ENCODE assay signal across 8 cellular contexts in the genomic region with DNA sequence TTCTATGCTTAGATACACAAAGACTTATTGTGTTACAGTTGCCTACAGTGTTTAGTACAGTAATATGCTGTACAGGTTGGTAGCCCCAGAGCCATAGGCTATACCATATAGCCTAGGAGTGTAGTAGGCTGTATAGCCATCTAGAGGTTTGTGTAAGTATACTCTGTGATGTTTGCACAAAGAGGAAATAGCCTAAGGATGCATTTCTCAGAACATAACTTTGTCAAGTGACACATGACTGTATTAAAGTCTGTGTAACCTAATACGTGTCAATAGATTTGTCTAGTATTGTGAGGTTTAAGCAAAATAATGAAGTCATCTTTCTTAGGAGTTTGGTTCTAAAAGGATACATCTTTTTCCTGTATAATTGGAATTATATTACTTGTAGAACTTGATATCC. TPM values are rescaled to one million over a fixed set of nuclear protein-coding genes. Genes with fewer than 3 reads are reported as not detected.
A peak's percentile ranks its signal among the peaks of the same experiment; 100 is the strongest.
DNase-seq lines count a peak whose midpoint lies in the region; ATAC-seq and TF ChIP-seq lines count a peak whose summit lies in the region.

No MANE protein-coding gene starts in this region.

- no peak overlapping the region for H3K4me3 ChIP-seq in A673 (ENCODE audit: low read depth, low read length, poor library complexity, severe bottlenecking)
- H3K4me3 ChIP-seq in OCI-LY3 (ENCODE audit: low read length), result no peak overlapping the region
- H3K4me3 ChIP-seq in tibial nerve, result no peak overlapping the region

- ATAC-seq in GM19023 (IDR thresholded peaks at IDR 0.05; ENCODE audit: unreplicated experiment) (peak; percentile 73), HG02981 (IDR thresholded peaks at IDR 0.05; ENCODE audit: unreplicated experiment) (peak; percentile 69)

- H3K27me3 ChIP-seq in A673 (replicated peaks; ENCODE audit: insufficient read depth, low read depth, low read length, poor library complexity) (no peaks in the 10 kb centered on the region), OCI-LY3 (ENCODE audit: low read depth, low read length) (peaks cover 11% of the 10 kb centered on the region), tibial nerve (no peaks in the 10 kb centered on the region)

- H3K9ac ChIP-seq in OCI-LY3 (ENCODE audit: low read length), result no peak overlapping the region

- H3K4me1 ChIP-seq in A673 (ENCODE audit: insufficient read depth, low read length, poor library complexity, severe bottlenecking), result peaks cover 59% of the 10 kb centered on the region
- peaks cover 33% of the 10 kb centered on the region for H3K4me1 ChIP-seq in OCI-LY3 (ENCODE audit: low read length)
- peaks cover 0 to 59% (median 13%) of the 10 kb centered on the region in 4 donors for H3K4me1 ChIP-seq in tibial nerve

- CTCF ChIA-PET in A673 (lab: Charles Lee), result no interaction called here

- no TSS peak for BruUV-seq in A673 (replicated peaks; lab: Mats Ljungman, UMichigan)

- H3K36me3 ChIP-seq in A673 (ENCODE audit: insufficient read depth, low read length, poor library complexity, severe bottlenecking) (peaks cover 12% of the 10 kb centered on the region), OCI-LY3 (replicated peaks; ENCODE audit: low read depth, low read length) (peaks cover 9% of the 10 kb centered on the region), tibial nerve (peaks cover 0 to 10% (median 0%) of the 10 kb centered on the region in 3 donors)

- WGBS in tibial nerve, 2 donors, result 48 to 62% methylated on average over 1 of the region's 1 CpG

- TF ChIP-seq CTCF in A673 (conservative IDR thresholded peaks at IDR 0.05; ENCODE audit: low read depth, low read length) (peak; percentile 39; the same call in 1 of the 2 replicates), OCI-LY3 (IDR thresholded peaks at IDR 0.05; ENCODE audit: low read depth, low read length) (peak; percentile 61), tibial nerve (IDR thresholded peaks at IDR 0.05) (no peak)

- H3K9me3 ChIP-seq in A673 (ENCODE audit: low read depth, low read length, poor library complexity, severe bottlenecking) (peaks cover 6% of the 10 kb centered on the region), OCI-LY3 (ENCODE audit: insufficient read depth, low read length) (no peaks in the 10 kb centered on the region), tibial nerve (no peaks in the 10 kb centered on the region)

- peaks cover 36% of the 10 kb centered on the region for H4K20me1 ChIP-seq in OCI-LY3 (ENCODE audit: insufficient read depth, low read length)

- H3K27ac ChIP-seq in A673 (ENCODE audit: low read depth, low read length, poor library complexity, severe bottlenecking) (peak overlapping the region; percentile 18), OCI-LY3 (ENCODE audit: low read length) (0 out of 2 replicates have a peak overlapping the region, but pooled peaks have one; percentile 1), tibial nerve (peak overlapping the region in 1 of 4 donors; percentile 41)

- no peak overlapping the region for H2AFZ ChIP-seq in OCI-LY3 (ENCODE audit: low read depth, low read length)

- TF ChIP-seq POLR2A in tibial nerve (IDR thresholded peaks at IDR 0.05), result no peak

- peaks cover 61% of the 10 kb centered on the region for H3K79me2 ChIP-seq in OCI-LY3 (ENCODE audit: low read length)

- DNase-seq in A673 (ENCODE audit: low spot score) (peak; percentile 60), islet precursor cell (no peak), 8988T (no peak), DMS79 (lab: John Stamatoyannopoulos, UW) (no peak), tibial nerve (ENCODE audit: low spot score in 2 of 2) (no peak)

- intact Hi-C loops in A673 (cut with micrococcal nuclease; ENCODE audit: unreplicated experiment), result loop anchor here (2.0 to 10.0 kb wide), 2 partner anchors 152 to 256 kb away; no protein-coding TSS in a partner anchor

- peak overlapping the region; percentile 23 for H3K4me2 ChIP-seq in OCI-LY3 (ENCODE audit: low read length)

- POLR2A ChIA-PET in A673 (lab: Charles Lee; ENCODE audit: low non-redundant PET), result no interaction called here

- TF ChIP-seq EP300 in tibial nerve (IDR thresholded peaks at IDR 0.05), result no peak

RNA-seq across cellular contexts. Expression of a gene that starts 5.5 kb away (rescaled TPM):
- total RNA-seq in A673 (2021), result 18.7 and 21.7 TPM in 2 replicates
- total RNA-seq in tibial nerve, result 10 to 100 TPM; 15.9 to 26.0 (median 19.4) TPM

Comparison
In these comparisons a context has a peak if more than half of its experiments do, and no peak if none do; other contexts are left out.
1. CTCF ChIP-seq: peak in A673 (single experiment) and OCI-LY3 (single experiment); none in tibial nerve (0 of 5).